In genomic region chr2:232584238-232584637, GRCh38 we compare ENCODE assay signal across 27 cellular contexts. TPM values are rescaled to one million over a fixed set of nuclear protein-coding genes. Genes with fewer than 3 reads are reported as not detected.
"Had no signal": no experiment of that assay in that cellular context is flagged by ENCODE, and none has a peak within 500 bp of the region (broad histone marks: within the 10 kb centered on the region; RNA-seq: fewer than 3 reads in every experiment).

No MANE protein-coding gene starts in this region.

- H3K27ac Mint-ChIP-seq: naive thymus-derived CD4-positive, alpha-beta T cell; nephron; neural progenitor cell; stimulated activated naive B cell treated with anti-CD40 and anti-IgM and Interleukin-4, amounts not matched to agents 10 μg/mL and 1 μg/mL and 100 μg/mL, for 72 hours; stimulated activated naive CD8-positive, alpha-beta T cell treated with anti-CD3 and anti-CD28 coated beads, Interleukin-15, Interleukin-2, amounts not matched to agents 100 ng/mL and 50 ng/mL, for 24 hours had no signal

- H3K4me3 Mint-ChIP-seq: naive thymus-derived CD4-positive, alpha-beta T cell; nephron; neural progenitor cell; stimulated activated naive B cell treated with anti-CD40 and anti-IgM and Interleukin-4, amounts not matched to agents 10 μg/mL and 1 μg/mL and 100 μg/mL, for 72 hours; stimulated activated naive CD8-positive, alpha-beta T cell treated with anti-CD3 and anti-CD28 coated beads, Interleukin-15, Interleukin-2, amounts not matched to agents 100 ng/mL and 50 ng/mL, for 24 hours had no signal

- H3K27me3 Mint-ChIP-seq: naive thymus-derived CD4-positive, alpha-beta T cell; stimulated activated naive B cell treated with anti-CD40 and anti-IgM and Interleukin-4, amounts not matched to agents 10 μg/mL and 1 μg/mL and 100 μg/mL, for 72 hours; stimulated activated naive CD8-positive, alpha-beta T cell treated with anti-CD3 and anti-CD28 coated beads, Interleukin-15, Interleukin-2, amounts not matched to agents 100 ng/mL and 50 ng/mL, for 24 hours had no signal

- DNase-seq: effector memory CD4-positive, alpha-beta T cell; erythroblast; esophagus squamous epithelium; foreskin melanocyte; glutamatergic neuron; heart right ventricle; hippocampal formation; left cardiac atrium; left lung; mammary epithelial cell; mesendoderm; midbrain; naive thymus-derived CD4-positive, alpha-beta T cell; spleen; stimulated activated naive B cell treated with anti-CD40 and anti-IgM and Interleukin-4, amounts not matched to agents 10 μg/mL and 1 μg/mL and 100 μg/mL, for 72 hours; upper lobe of left lung had no signal

- H3K9me3 Mint-ChIP-seq: nephron; neural progenitor cell; stimulated activated naive B cell treated with anti-CD40 and anti-IgM and Interleukin-4, amounts not matched to agents 10 μg/mL and 1 μg/mL and 100 μg/mL, for 72 hours; stimulated activated naive CD8-positive, alpha-beta T cell treated with anti-CD3 and anti-CD28 coated beads, Interleukin-15, Interleukin-2, amounts not matched to agents 100 ng/mL and 50 ng/mL, for 24 hours had no signal

- H3K4me1 Mint-ChIP-seq: neural progenitor cell had no signal

- ATAC-seq: heart right ventricle; left cardiac atrium; left lung; naive thymus-derived CD4-positive, alpha-beta T cell; stimulated activated naive B cell treated with anti-CD40 and anti-IgM and Interleukin-4, amounts not matched to agents 10 μg/mL and 1 μg/mL and 100 μg/mL, for 72 hours had no signal

RNA-seq across cellular contexts. Expression of gene CHRNG, which starts 44.7 kb away (rescaled TPM):
- total RNA-seq: esophagus squamous epithelium; heart right ventricle; kidney epithelial cell; left cardiac atrium; left lung; lower leg skin; mammary epithelial cell; mucosa of gallbladder; naive thymus-derived CD4-positive, alpha-beta T cell; osteocyte; prostate gland; right atrium auricular region; spleen; thoracic aorta; tibial nerve; upper lobe of left lung had no signal

RNA-seq across cellular contexts. Expression of gene CHRND, which starts 58.3 kb away (rescaled TPM):
- total RNA-seq: esophagus squamous epithelium; kidney epithelial cell; left lung; lower leg skin; mammary epithelial cell; mucosa of gallbladder; naive thymus-derived CD4-positive, alpha-beta T cell; osteocyte; thoracic aorta; tibial nerve; upper lobe of left lung had no signal
